In the genomic region with DNA sequence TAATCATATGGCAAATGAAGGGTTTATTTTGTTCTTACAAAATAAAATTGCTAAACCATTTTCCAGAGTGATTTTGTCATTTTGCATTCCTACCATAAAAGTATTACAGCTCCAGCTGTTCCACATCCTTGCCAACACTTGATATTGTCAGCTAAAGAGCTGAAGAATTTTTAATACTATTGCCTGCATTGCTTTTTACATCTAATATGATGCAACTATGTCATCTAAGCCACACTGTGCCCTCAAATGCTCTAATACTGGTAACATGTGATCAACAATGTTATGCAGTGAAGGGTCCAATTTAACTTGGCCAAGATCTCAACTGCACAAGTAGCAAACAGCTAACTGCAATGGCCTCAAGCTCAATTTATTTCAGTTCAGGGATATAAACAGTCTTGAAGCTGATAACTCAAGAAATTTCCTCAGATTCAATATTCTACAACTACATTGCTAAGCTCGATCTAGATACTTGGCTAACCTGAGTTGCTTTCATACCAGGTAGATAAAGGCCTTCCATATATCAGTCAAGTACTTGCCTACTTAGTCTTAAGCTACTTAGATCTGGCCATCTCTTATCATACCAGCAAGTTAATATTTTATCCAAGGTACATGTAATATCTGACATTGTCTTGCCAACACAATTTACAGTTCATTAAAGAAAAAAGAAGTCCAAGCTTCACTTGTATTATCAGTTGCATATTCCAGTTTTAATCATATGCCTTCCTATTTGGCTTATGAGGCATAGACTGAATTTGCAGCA, we compare ENCODE assay signal across 22 cellular contexts. TPM values are rescaled to one million over a fixed set of nuclear protein-coding genes. Genes with fewer than 3 reads are reported as not detected.
DNase-seq lines count a peak whose midpoint lies in the region; ATAC-seq and TF ChIP-seq lines count a peak whose summit lies in the region.
"Had no signal": no experiment of that assay in that cellular context is flagged by ENCODE, and none has a peak within 500 bp of the region (broad histone marks: within the 10 kb centered on the region; RNA-seq: fewer than 3 reads in every experiment).

No MANE protein-coding gene starts in this region.

- peaks cover 21 to 35% of the 10 kb centered on the region in 2 donors for H3K36me3 Mint-ChIP-seq in CD4-positive, alpha-beta memory T cell
- H3K36me3 Mint-ChIP-seq in IgD-negative memory B cell: no peaks in the 10 kb centered on the region

- no peak for DNase-seq in CD4-positive, alpha-beta memory T cell
- DNase-seq in fibroblast of gingiva (ENCODE audit: low read depth) (peak; percentile 46), WERI-Rb-1 (no peak)
- no peak for DNase-seq in stimulated activated CD4-positive, alpha-beta T cell treated with anti-CD3 and anti-CD28 coated beads, Interleukin-1b, Interleukin-23, amount 100 ng/mL, for 48 hours
- DNase-seq: activated CD4-positive, alpha-beta T cell treated with anti-CD3 and anti-CD28 coated beads for 48 hours; activated CD8-positive, alpha-beta memory T cell treated with anti-CD3 and anti-CD28 coated beads, Interleukin-2, amount 10 ng/mL, durations not matched to agents 7 days and 5 days; Caco-2; HCEC 1CT; NCI-H1436 treated with DMSO at 0.1 percent for 48 hours; NCI-H2171 treated with DMSO at 0.1 percent for 48 hours; NCI-H526 treated with DMSO at 0.1 percent for 48 hours; nephron progenitor cell; posterior cingulate gyrus; Right ventricle myocardium superior; stimulated activated CD4-positive, alpha-beta T cell treated with anti-CD3 and anti-CD28 coated beads, Interleukin-2, amount 100 ng/mL, for 48 hours; stomach had no signal

- POLR2A ChIA-PET in CD4-positive, alpha-beta memory T cell (lab: Charles Lee; ENCODE audit: partially characterized antibody): interaction anchor here (1.3 to 5.2 kb wide), 2 partner anchors 13 to 17 kb away, joined by 5 to 27 read pairs; partner anchors contain the start of gene AKIRIN2

- ATAC-seq in HG02852 (IDR thresholded peaks at IDR 0.05; ENCODE audit: unreplicated experiment): no peak
- no peak for ATAC-seq in GM21526 (IDR thresholded peaks at IDR 0.05; ENCODE audit: low FRiP score, unreplicated experiment)
- ATAC-seq: activated CD8-positive, alpha-beta memory T cell treated with anti-CD3 and anti-CD28 coated beads, Interleukin-2, amount 10 ng/mL, durations not matched to agents 7 days and 5 days had no signal

- peaks cover 44 to 87% (median 64%) of the 10 kb centered on the region in 4 donors for H3K4me1 Mint-ChIP-seq in CD4-positive, alpha-beta memory T cell
- H3K4me1 Mint-ChIP-seq in IgD-negative memory B cell: peaks cover 52 to 58% (median 56%) of the 10 kb centered on the region in 3 donors

- intact Hi-C loops in CD4-positive, alpha-beta memory T cell (cut with micrococcal nuclease): no loop called here

- no peaks in the 10 kb centered on the region for H3K27me3 Mint-ChIP-seq in CD4-positive, alpha-beta memory T cell
- H3K27me3 Mint-ChIP-seq in IgD-negative memory B cell: no peaks in the 10 kb centered on the region
- H3K27me3 Mint-ChIP-seq: activated CD8-positive, alpha-beta memory T cell treated with anti-CD3 and anti-CD28 coated beads, Interleukin-2, amount 10 ng/mL, durations not matched to agents 7 days and 5 days had no signal

- no peaks in the 10 kb centered on the region for H3K27me3 ChIP-seq in CD4-positive, alpha-beta memory T cell (ENCODE audit: insufficient read depth, low read length)
- no peaks in the 10 kb centered on the region for H3K27me3 ChIP-seq in neutrophil
- no peaks in the 10 kb centered on the region for H3K27me3 ChIP-seq in WERI-Rb-1 (ENCODE audit: insufficient read depth, low read depth, severe bottlenecking)
- H3K27me3 ChIP-seq: cardiac muscle cell, stomach had no signal

- H3K9me3 Mint-ChIP-seq in CD4-positive, alpha-beta memory T cell: peaks cover 0 to 2% (median 0%) of the 10 kb centered on the region in 8 donors
- no peaks in the 10 kb centered on the region for H3K9me3 Mint-ChIP-seq in IgD-negative memory B cell
- H3K9me3 Mint-ChIP-seq: activated T-helper 2 cell treated with anti-CD3 and anti-CD28 coated beads, Interferon-gamma antibody, Interleukin-2, Interleukin-4, amounts not matched to agents 10 μg/mL and 5 μg/mL and 100 μg/mL, durations not matched to agents 14 hours and 24 hours and 36 hours had no signal

- no peak for TF ChIP-seq CTCF in neutrophil (IDR thresholded peaks at IDR 0.05)
- TF ChIP-seq CTCF in WERI-Rb-1 (IDR thresholded peaks at IDR 0.05; ENCODE audit: low read depth, low read length): no peak

- H3K36me3 ChIP-seq in CD4-positive, alpha-beta memory T cell (ENCODE audit: insufficient read depth, low read length): no peaks in the 10 kb centered on the region
- peaks cover 26% of the 10 kb centered on the region for H3K36me3 ChIP-seq in neutrophil
- H3K36me3 ChIP-seq in WERI-Rb-1: peaks cover 8% of the 10 kb centered on the region; the same call in 1 of the 2 replicates
- H3K36me3 ChIP-seq: cardiac muscle cell had no signal

- peaks cover 64% of the 10 kb centered on the region for H3K4me1 ChIP-seq in CD4-positive, alpha-beta memory T cell (ENCODE audit: insufficient read depth, low read length)
- peaks cover 33 to 58% of the 10 kb centered on the region in 2 experiments for H3K4me1 ChIP-seq in neutrophil (ENCODE audit: control insufficient read depth in 1 of 2, insufficient read depth in 1 of 2, low read depth in 1 of 2, low read length in 1 of 2)

- H3K27ac Mint-ChIP-seq in CD4-positive, alpha-beta memory T cell: peak overlapping the region in 4 of 7 donors; percentile 3 to 87 (median 54)
- H3K27ac Mint-ChIP-seq in IgD-negative memory B cell: peak overlapping the region; percentile 43 to 94 (median 53)
- H3K27ac Mint-ChIP-seq: activated CD8-positive, alpha-beta memory T cell treated with anti-CD3 and anti-CD28 coated beads, Interleukin-2, amount 10 ng/mL, durations not matched to agents 7 days and 5 days; activated T-helper 2 cell treated with anti-CD3 and anti-CD28 coated beads, Interferon-gamma antibody, Interleukin-2, Interleukin-4, amounts not matched to agents 10 μg/mL and 5 μg/mL and 100 μg/mL, durations not matched to agents 14 hours and 24 hours and 36 hours; nephron progenitor cell had no signal

- no peak overlapping the region for H3K27ac ChIP-seq in CD4-positive, alpha-beta memory T cell (ENCODE audit: low read depth, low read length)
- peak overlapping the region; percentile 50 for H3K27ac ChIP-seq in neutrophil
- no peak overlapping the region for H3K27ac ChIP-seq in WERI-Rb-1
- H3K27ac ChIP-seq: cardiac muscle cell, stomach had no signal

- no peak overlapping the region for H3K4me3 ChIP-seq in CD4-positive, alpha-beta memory T cell (ENCODE audit: low read length in 2 of 2)
- H3K4me3 ChIP-seq in neutrophil (ENCODE audit: low read depth in 1 of 2, low read length in 1 of 2) (no peak overlapping the region), WERI-Rb-1 (ENCODE audit: low read depth, low read length) (no peak overlapping the region)
- H3K4me3 ChIP-seq: cardiac muscle cell, stomach had no signal

- H3K9me3 ChIP-seq in CD4-positive, alpha-beta memory T cell (ENCODE audit: control insufficient read depth in 1 of 2, low read length in 2 of 2): no peaks in the 10 kb centered on the region
- H3K9me3 ChIP-seq in neutrophil (no peaks in the 10 kb centered on the region), WERI-Rb-1 (ENCODE audit: severe bottlenecking) (no peaks in the 10 kb centered on the region)
- H3K9me3 ChIP-seq: Caco-2, stomach had no signal

- peak overlapping the region in 2 of 8 donors; percentile 5 to 39 for H3K4me3 Mint-ChIP-seq in CD4-positive, alpha-beta memory T cell
- no peak overlapping the region for H3K4me3 Mint-ChIP-seq in IgD-negative memory B cell
- H3K4me3 Mint-ChIP-seq: activated CD8-positive, alpha-beta memory T cell treated with anti-CD3 and anti-CD28 coated beads, Interleukin-2, amount 10 ng/mL, durations not matched to agents 7 days and 5 days; nephron progenitor cell had no signal

- CTCF ChIA-PET in CD4-positive, alpha-beta memory T cell (lab: Charles Lee; ENCODE audit: partially characterized antibody): interaction anchor here (0.6 to 1.2 kb wide), 3 partner anchors 8 to 170 kb away, joined by 3 read pairs; no protein-coding TSS in a partner anchor

RNA-seq across cellular contexts. Expression of gene AKIRIN2, which starts 17.0 kb away (rescaled TPM):
- 10 to 100 TPM; 68.6 to 69.8 TPM for total RNA-seq in CD4-positive, alpha-beta memory T cell
- polyA plus RNA-seq in CD4-positive, alpha-beta memory T cell: 10 to 100 TPM; 49.3 to 51.7 TPM
- polyA plus RNA-seq in IgD-negative memory B cell: 84.6 TPM
